ENCODE assay signal across 8 cellular contexts in the genomic region with DNA sequence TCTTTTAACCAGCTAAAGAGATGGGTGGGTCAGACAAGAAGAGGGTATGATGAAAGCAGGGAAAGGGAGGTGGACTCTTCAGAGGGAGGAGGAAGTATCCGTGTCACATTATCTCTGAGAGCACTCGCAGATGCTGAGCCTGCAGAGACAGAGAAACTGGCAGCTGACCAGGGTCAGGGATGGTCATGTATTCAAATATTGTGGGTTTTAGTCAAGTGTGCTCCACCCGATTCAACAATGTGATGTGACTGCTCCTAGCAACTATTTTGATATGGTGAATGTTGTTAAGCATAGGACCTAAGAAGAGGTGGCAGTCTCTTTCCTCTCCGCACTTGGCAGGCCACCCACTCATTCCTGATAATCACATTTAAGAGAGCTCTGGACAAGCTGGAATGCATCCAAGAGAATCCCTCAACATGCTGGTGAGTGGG. TPM values are rescaled to one million over a fixed set of nuclear protein-coding genes. Genes with fewer than 3 reads are reported as not detected.
DNase-seq lines count a peak whose midpoint lies in the region; ATAC-seq and TF ChIP-seq lines count a peak whose summit lies in the region.

No MANE protein-coding gene starts in this region.

- peak overlapping the region in 18 of 21 experiments; percentile 82 to 98 (median 95) for H3K27ac ChIP-seq in skin epidermis

- no peak for TF ChIP-seq CTCF in fibroblast of villous mesenchyme (IDR thresholded peaks at IDR 0.05; ENCODE audit: insufficient read depth, low read depth, low read length)

- DNase-seq in DMS53 (lab: John Stamatoyannopoulos, UW) (peak; percentile 85), SW480 (ENCODE audit: low spot score) (peak; percentile 92), fibroblast of villous mesenchyme (ENCODE audit: low read depth) (peak; percentile 91), iPS-NIHi11 (ENCODE audit: low spot score) (no peak)

- H3K4me3 ChIP-seq in fibroblast of villous mesenchyme (ENCODE audit: low read depth, low read length): peak overlapping the region; percentile 72
- H3K4me3 ChIP-seq in skin epidermis: no peak overlapping the region

- ATAC-seq in HG03565 (IDR thresholded peaks at IDR 0.05; ENCODE audit: unreplicated experiment) (peak; percentile 29), GM19023 (IDR thresholded peaks at IDR 0.05; ENCODE audit: unreplicated experiment) (no peak), HG02571 (IDR thresholded peaks at IDR 0.05; ENCODE audit: unreplicated experiment) (no peak)

RNA-seq across cellular contexts. Expression of gene CLIP4, which starts 1.3 kb away (rescaled TPM):
- total RNA-seq in fibroblast of villous mesenchyme: 61.5 and 107 TPM in 2 replicates

RNA-seq across cellular contexts. Expression of gene PCARE, which starts 39.6 kb away (rescaled TPM):
- not detected in 2 replicates for total RNA-seq in fibroblast of villous mesenchyme
